ENCODE assay signal across 19 cellular contexts in the genomic region with DNA sequence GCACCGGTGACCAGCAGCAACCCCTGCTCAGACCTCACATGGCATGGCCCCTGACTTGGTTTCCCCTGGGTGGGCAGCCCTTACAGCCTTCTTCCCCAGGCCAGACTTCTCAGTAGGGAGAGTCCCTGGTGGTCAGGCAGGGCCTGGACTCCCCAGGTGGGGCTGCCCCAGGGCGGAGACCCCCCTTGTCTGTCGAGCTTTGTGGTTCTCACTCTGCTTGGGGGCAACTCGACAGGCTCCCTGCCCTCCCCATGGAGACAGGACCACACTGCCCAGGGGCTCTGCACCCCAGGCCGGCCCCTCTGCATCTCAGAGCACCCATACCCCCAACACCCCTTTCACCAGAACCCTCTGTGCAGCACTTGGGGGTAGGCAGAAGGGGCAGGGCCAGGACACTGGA.
"Had no signal": no experiment of that assay in that cellular context is flagged by ENCODE, and none has a peak within 500 bp of the region (broad histone marks: within the 10 kb centered on the region; RNA-seq: fewer than 3 reads in every experiment).

No MANE protein-coding gene starts in this region.

- DNase-seq: activated B cell treated with CpG ODN at 0.5 μM for 24 hours; activated CD4-positive, alpha-beta T cell treated with anti-CD3 and anti-CD28 coated beads for 48 hours; activated CD8-positive, alpha-beta T cell treated with anti-CD3 and anti-CD28 coated beads for 36 hours; activated naive CD4-positive, alpha-beta T cell treated with Interleukin-2 at 50 U/mL for 16 hours; activated naive CD8-positive, alpha-beta T cell treated with anti-CD3 and anti-CD28 coated beads, Interleukin-2, amount 10 ng/mL, durations not matched to agents 7 days and 5 days; activated T-cell treated with anti-CD3 and anti-CD28 coated beads, Interleukin-2, amount 50 U/mL, for 1 hour; amygdala; central memory CD4-positive, alpha-beta T cell; colonic mucosa; foreskin melanocyte; naive thymus-derived CD4-positive, alpha-beta T cell; stimulated activated CD4-positive, alpha-beta T cell treated with anti-CD3 and anti-CD28 coated beads, Interleukin-2, amount 100 ng/mL, for 24 hours; stimulated activated naive CD8-positive, alpha-beta T cell treated with anti-CD3 and anti-CD28 coated beads, Interleukin-15, Interleukin-2, amounts not matched to agents 100 U/mL and 50 U/mL, for 24 hours; tibial artery had no signal

- H3K36me3 ChIP-seq: colonic mucosa, tibial artery had no signal

- FAIRE-seq: endometrium, TTC549, urothelium cell line had no signal

- H3K4me3 ChIP-seq: body of pancreas, colonic mucosa, tibial artery had no signal

- ATAC-seq: activated CD8-positive, alpha-beta T cell treated with anti-CD3 and anti-CD28 coated beads for 36 hours; activated T-helper 17 cell treated with anti-CD3 and anti-CD28 coated beads, Interleukin-2, amount 50 U/mL, for 72 hours; body of pancreas; naive thymus-derived CD4-positive, alpha-beta T cell; stimulated activated naive CD8-positive, alpha-beta T cell treated with anti-CD3 and anti-CD28 coated beads, Interleukin-15, Interleukin-2, amounts not matched to agents 100 U/mL and 50 U/mL, for 24 hours had no signal

- H3K27me3 ChIP-seq: body of pancreas, colonic mucosa, tibial artery had no signal

- H3K27ac ChIP-seq: body of pancreas, colonic mucosa, tibial artery had no signal

- H3K9me3 ChIP-seq: body of pancreas, colonic mucosa, tibial artery had no signal

- H3K4me1 ChIP-seq: colonic mucosa, tibial artery had no signal
